1 cellular context compared by ENCODE assay signal in the genomic region with DNA sequence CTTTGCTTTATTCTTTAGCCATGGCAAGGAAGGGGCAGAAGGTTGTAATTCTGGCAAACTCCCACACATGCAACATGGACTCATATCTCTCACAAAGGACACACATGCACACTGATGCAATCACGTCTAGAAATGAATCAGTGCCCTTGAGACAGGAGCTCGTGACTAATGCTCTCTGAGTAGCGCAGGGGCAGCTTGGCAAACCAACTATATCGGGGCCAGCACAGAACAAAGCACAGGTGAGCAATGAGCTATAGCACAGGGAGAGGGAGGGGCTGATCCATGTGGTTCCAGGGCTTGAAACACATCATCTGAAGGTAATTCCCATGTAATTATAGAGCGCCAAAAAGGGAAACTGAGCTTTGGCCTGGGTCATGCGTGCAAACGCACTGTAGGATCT.
TF ChIP-seq lines count a peak whose summit lies in the region.

No MANE protein-coding gene starts in this region.

TF ChIP-seq in GM23338, 12 proteins besides CTCF, POLR2A, EP300 and RAD21 (continued from another document):
- TF ChIP-seq, protein P1, sequence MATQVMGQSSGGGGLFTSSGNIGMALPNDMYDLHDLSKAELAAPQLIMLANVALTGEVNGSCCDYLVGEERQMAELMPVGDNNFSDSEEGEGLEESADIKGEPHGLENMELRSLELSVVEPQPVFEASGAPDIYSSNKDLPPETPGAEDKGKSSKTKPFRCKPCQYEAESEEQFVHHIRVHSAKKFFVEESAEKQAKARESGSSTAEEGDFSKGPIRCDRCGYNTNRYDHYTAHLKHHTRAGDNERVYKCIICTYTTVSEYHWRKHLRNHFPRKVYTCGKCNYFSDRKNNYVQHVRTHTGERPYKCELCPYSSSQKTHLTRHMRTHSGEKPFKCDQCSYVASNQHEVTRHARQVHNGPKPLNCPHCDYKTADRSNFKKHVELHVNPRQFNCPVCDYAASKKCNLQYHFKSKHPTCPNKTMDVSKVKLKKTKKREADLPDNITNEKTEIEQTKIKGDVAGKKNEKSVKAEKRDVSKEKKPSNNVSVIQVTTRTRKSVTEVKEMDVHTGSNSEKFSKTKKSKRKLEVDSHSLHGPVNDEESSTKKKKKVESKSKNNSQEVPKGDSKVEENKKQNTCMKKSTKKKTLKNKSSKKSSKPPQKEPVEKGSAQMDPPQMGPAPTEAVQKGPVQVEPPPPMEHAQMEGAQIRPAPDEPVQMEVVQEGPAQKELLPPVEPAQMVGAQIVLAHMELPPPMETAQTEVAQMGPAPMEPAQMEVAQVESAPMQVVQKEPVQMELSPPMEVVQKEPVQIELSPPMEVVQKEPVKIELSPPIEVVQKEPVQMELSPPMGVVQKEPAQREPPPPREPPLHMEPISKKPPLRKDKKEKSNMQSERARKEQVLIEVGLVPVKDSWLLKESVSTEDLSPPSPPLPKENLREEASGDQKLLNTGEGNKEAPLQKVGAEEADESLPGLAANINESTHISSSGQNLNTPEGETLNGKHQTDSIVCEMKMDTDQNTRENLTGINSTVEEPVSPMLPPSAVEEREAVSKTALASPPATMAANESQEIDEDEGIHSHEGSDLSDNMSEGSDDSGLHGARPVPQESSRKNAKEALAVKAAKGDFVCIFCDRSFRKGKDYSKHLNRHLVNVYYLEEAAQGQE (IDR thresholded peaks at IDR 0.05; ENCODE audit: unreplicated experiment) = no peak
- TF ChIP-seq NANOG (IDR thresholded peaks at IDR 0.05; ENCODE audit: borderline replicate concordance) (no peak), ZNF331 (CRISPR knock-in tag; IDR thresholded peaks at IDR 0.05; ENCODE audit: low read depth) (no peak)
